ENCODE assay signal across 9 cellular contexts in the genomic region with DNA sequence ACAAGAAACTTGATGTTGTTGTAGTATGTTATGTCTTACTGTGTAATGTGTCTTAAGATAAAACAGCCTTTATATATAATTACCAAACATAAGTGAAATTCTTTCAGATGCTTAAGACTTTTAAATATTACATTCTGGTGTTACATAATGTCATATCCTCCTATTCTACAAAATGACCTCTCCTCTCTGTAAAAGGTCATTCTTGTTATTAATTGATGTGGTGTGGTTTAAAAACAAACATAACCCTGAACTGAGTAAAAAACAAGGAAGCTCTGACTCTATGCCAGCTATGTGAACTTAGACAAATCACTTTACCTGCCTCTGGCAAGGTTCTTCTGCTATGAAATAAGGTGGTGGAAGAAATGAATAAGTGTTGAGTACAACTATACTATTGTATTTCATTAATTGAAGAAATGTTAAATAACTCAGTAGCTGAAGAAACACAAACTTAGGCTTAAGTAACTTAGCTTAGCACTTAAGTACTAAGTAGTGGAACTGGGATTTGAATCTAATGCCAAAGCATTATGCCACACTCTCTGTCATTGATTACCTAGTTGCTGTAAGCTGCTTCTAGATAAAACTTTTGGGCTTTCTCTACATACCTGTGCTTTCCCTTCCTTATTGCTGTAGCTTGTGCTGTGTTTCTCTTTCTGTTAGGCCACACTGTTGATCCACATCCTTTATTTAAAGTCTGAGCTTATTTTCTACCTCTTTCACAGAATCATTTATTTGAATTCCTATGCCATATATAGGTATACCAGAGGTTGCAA. TPM values are rescaled to one million over a fixed set of nuclear protein-coding genes. Genes with fewer than 3 reads are reported as not detected.
DNase-seq lines count a peak whose midpoint lies in the region; ATAC-seq and TF ChIP-seq lines count a peak whose summit lies in the region.
"Had no signal": no experiment of that assay in that cellular context is flagged by ENCODE, and none has a peak within 500 bp of the region (broad histone marks: within the 10 kb centered on the region; RNA-seq: fewer than 3 reads in every experiment).

No MANE protein-coding gene starts in this region.

- intact Hi-C loops in activated CD4-positive, alpha-beta T cell treated with anti-CD3 and anti-CD28 coated beads for 36 hours (cut with DNase I, micrococcal nuclease) = no loop called here

- H3K27me3 Mint-ChIP-seq in type B pancreatic cell = no peaks in the 10 kb centered on the region
- no peaks in the 10 kb centered on the region for H3K27me3 Mint-ChIP-seq in activated CD4-positive, alpha-beta T cell treated with anti-CD3 and anti-CD28 coated beads for 36 hours

- H3K27me3 ChIP-seq in HUES48 (ENCODE audit: control insufficient read depth, insufficient read depth, low read length) (no peaks in the 10 kb centered on the region), muscle layer of colon (ENCODE audit: control insufficient read depth in 1 of 2, insufficient read depth in 2 of 2, low read length in 2 of 2) (no peaks in the 10 kb centered on the region)
- H3K27me3 ChIP-seq: cardiac muscle cell, SJSA1 had no signal

- POLR2A ChIA-PET in activated CD4-positive, alpha-beta T cell treated with anti-CD3 and anti-CD28 coated beads for 36 hours (lab: Charles Lee) = no interaction called here

- TF ChIP-seq CTCF in coronary artery (IDR thresholded peaks at IDR 0.05) (no peak), type B pancreatic cell (conservative IDR thresholded peaks at IDR 0.05) (no peak)

- peak overlapping the region; percentile 3 for H3K27ac Mint-ChIP-seq in type B pancreatic cell
- no peak overlapping the region for H3K27ac Mint-ChIP-seq in activated CD4-positive, alpha-beta T cell treated with anti-CD3 and anti-CD28 coated beads for 36 hours

- H3K4me3 Mint-ChIP-seq in type B pancreatic cell = peak overlapping the region; percentile 16
- no peak overlapping the region for H3K4me3 Mint-ChIP-seq in activated CD4-positive, alpha-beta T cell treated with anti-CD3 and anti-CD28 coated beads for 36 hours

- H3K4me3 ChIP-seq in HUES48 (ENCODE audit: low read depth, low read length) = no peak overlapping the region
- H3K4me3 ChIP-seq in coronary artery = peak overlapping the region; percentile 67
- peak overlapping the region in 1 of 2 donors; percentile 75 for H3K4me3 ChIP-seq in muscle layer of colon (ENCODE audit: low read depth in 1 of 2, low read length in 2 of 2)
- H3K4me3 ChIP-seq: cardiac muscle cell, SJSA1 had no signal

- H3K27ac ChIP-seq in HUES48 (ENCODE audit: low read depth, low read length) (peak overlapping the region; percentile 66), coronary artery (peak overlapping the region; percentile 48 to 74), muscle layer of colon (ENCODE audit: low read depth, low read length) (peak overlapping the region; percentile 77)
- H3K27ac ChIP-seq: cardiac muscle cell, SJSA1 had no signal

- H3K36me3 ChIP-seq in HUES48 (ENCODE audit: control insufficient read depth, insufficient read depth, low read length) (no peaks in the 10 kb centered on the region), muscle layer of colon (ENCODE audit: insufficient read depth, low read length) (no peaks in the 10 kb centered on the region)
- H3K36me3 ChIP-seq: cardiac muscle cell, SJSA1 had no signal

- no peaks in the 10 kb centered on the region for H3K9me3 Mint-ChIP-seq in type B pancreatic cell
- H3K9me3 Mint-ChIP-seq in activated CD4-positive, alpha-beta T cell treated with anti-CD3 and anti-CD28 coated beads for 36 hours (ENCODE audit: low read depth) = no peaks in the 10 kb centered on the region

- H3K9ac ChIP-seq in HUES48 (ENCODE audit: low read depth, low read length) = no peak overlapping the region
- H3K9ac ChIP-seq in muscle layer of colon (ENCODE audit: low read length) = peak overlapping the region; percentile 20

- ATAC-seq in activated CD4-positive, alpha-beta T cell treated with anti-CD3 and anti-CD28 coated beads for 36 hours = no peak

- CTCF ChIA-PET in activated CD4-positive, alpha-beta T cell treated with anti-CD3 and anti-CD28 coated beads for 36 hours (lab: Charles Lee) = interaction anchor here (0.7 to 1.1 kb wide), 3 partner anchors 118 to 132 kb away, joined by 3 to 5 read pairs (median 4); no protein-coding TSS in a partner anchor

- peaks cover 30% of the 10 kb centered on the region for H3K4me1 Mint-ChIP-seq in type B pancreatic cell (ENCODE audit: unreplicated experiment)
- peaks cover 7% of the 10 kb centered on the region for H3K4me1 Mint-ChIP-seq in activated CD4-positive, alpha-beta T cell treated with anti-CD3 and anti-CD28 coated beads for 36 hours

- H3K36me3 Mint-ChIP-seq in type B pancreatic cell = peaks cover 11% of the 10 kb centered on the region
- H3K36me3 Mint-ChIP-seq in activated CD4-positive, alpha-beta T cell treated with anti-CD3 and anti-CD28 coated beads for 36 hours (ENCODE audit: low read depth) = no peaks in the 10 kb centered on the region

- no peak for DNase-seq in coronary artery (ENCODE audit: low spot score)
- DNase-seq in type B pancreatic cell (ENCODE audit: extremely low spot score, unreplicated experiment) = no peak
- DNase-seq in effector CD4-positive, alpha-beta T cell = no peak
- DNase-seq in activated CD4-positive, alpha-beta T cell treated with anti-CD3 and anti-CD28 coated beads for 36 hours = no peak
- DNase-seq in NCI-H2081 (lab: John Stamatoyannopoulos, UW) = no peak

- peaks cover 35% of the 10 kb centered on the region for H3K4me1 ChIP-seq in HUES48 (ENCODE audit: control insufficient read depth, insufficient read depth, low read length)
- peaks cover 22% of the 10 kb centered on the region for H3K4me1 ChIP-seq in muscle layer of colon (ENCODE audit: insufficient read depth, low read length)

- H3K9me3 ChIP-seq in HUES48 (ENCODE audit: control insufficient read depth, insufficient read depth, low read length) (no peaks in the 10 kb centered on the region), muscle layer of colon (ENCODE audit: low read length) (no peaks in the 10 kb centered on the region)
- H3K9me3 ChIP-seq: SJSA1 had no signal

RNA-seq across cellular contexts. Expression of a gene that starts 0.9 kb away (rescaled TPM):
- 0.43 and 17.9 TPM in 2 replicates for total RNA-seq in type B pancreatic cell (ENCODE audit: low replicate concordance)
- not detected for total RNA-seq in activated CD4-positive, alpha-beta T cell treated with anti-CD3 and anti-CD28 coated beads for 36 hours
- total RNA-seq: cardiac muscle cell had no signal
